12 cellular contexts compared by ENCODE assay signal in genomic region chr5:137185193-137185592, GRCh38.
DNase-seq lines count a peak whose midpoint lies in the region.
"Had no signal": no experiment of that assay in that cellular context is flagged by ENCODE, and none has a peak within 500 bp of the region (broad histone marks: within the 10 kb centered on the region; RNA-seq: fewer than 3 reads in every experiment).

No MANE protein-coding gene starts in this region.

- DNase-seq in NCI-H82 (lab: John Stamatoyannopoulos, UW) (peak; percentile 6), NCI-H82 treated with DMSO at 0.1 percent for 48 hours (lab: John Stamatoyannopoulos, UW; ENCODE audit: unreplicated experiment) (no peak), cerebellar cortex (ENCODE audit: low spot score) (peak; percentile 78), NCI-H2196 (lab: John Stamatoyannopoulos, UW; ENCODE audit: unreplicated experiment) (no peak), NCI-H526 treated with DMSO at 0.1 percent for 48 hours (lab: John Stamatoyannopoulos, UW) (no peak)
- DNase-seq: AML-193; Caco-2; Calu3; CD4-positive, alpha-beta T cell; CD8-positive, alpha-beta T cell; DMS79 treated with DMSO at 0.1 percent for 48 hours; GDM1 had no signal

Comparison
In these comparisons a context has a peak if more than half of its experiments do, and no peak if none do; other contexts are left out.
1. DNase-seq: peak in NCI-H82 (single experiment) and cerebellar cortex (single experiment); none in NCI-H82 treated with DMSO at 0.1 percent for 48 hours (single experiment), NCI-H2196 (single experiment) and NCI-H526 treated with DMSO at 0.1 percent for 48 hours (single experiment).